7 cellular contexts compared by ENCODE assay signal in the genomic region with DNA sequence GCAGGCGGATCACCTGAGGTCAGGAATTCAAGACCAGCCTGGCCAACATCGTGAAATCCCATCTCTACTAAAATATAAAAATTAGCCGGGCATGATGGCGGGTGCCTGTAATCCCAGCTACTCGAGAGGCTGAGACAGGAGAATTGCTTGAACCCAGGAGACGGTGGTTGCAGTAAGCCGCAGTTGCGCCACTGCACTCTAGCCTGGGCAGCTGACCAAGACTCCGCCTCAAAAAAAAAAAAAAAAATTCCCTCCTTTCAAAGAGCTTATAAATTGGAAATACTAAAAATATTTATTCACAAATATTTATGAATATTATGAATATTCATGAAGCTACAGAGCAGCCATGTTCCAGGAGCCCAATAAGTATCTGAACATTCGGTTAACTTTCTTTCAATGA. TPM values are rescaled to one million over a fixed set of nuclear protein-coding genes. Genes with fewer than 3 reads are reported as not detected.
DNase-seq lines count a peak whose midpoint lies in the region; ATAC-seq and TF ChIP-seq lines count a peak whose summit lies in the region.
"Not testable (repeated sequence)": the region's sequence is repeated elsewhere in the genome, so short reads cannot be mapped to it uniquely, and the experiment has no call there.

No MANE protein-coding gene starts in this region.

- not testable (repeated sequence) for H3K9ac ChIP-seq in smooth muscle cell (ENCODE audit: low read depth)

- not testable (repeated sequence) for DNase-seq in GM23338 (ENCODE audit: low spot score); activated CD4-positive, alpha-beta T cell treated with anti-CD3 and anti-CD28 coated beads for 36 hours; activated naive CD4-positive, alpha-beta T cell treated with anti-CD3 and anti-CD28 coated beads, Interleukin-2, amount 10 ng/mL, durations not matched to agents 7 days and 5 days; esophagus squamous epithelium (lab: John Stamatoyannopoulos, UW); mesothelial cell of epicardium (ENCODE audit: low spot score in 2 of 2, unreplicated experiment in 2 of 2); smooth muscle cell (lab: John Stamatoyannopoulos, UW; ENCODE audit: unreplicated experiment)
- DNase-seq in MCF 10A (ENCODE audit: unreplicated experiment) = peak; percentile 62

- not testable (repeated sequence) for H3K36me3 ChIP-seq in GM23338 (ENCODE audit: insufficient read depth); smooth muscle cell (ENCODE audit: low read depth)
- peaks cover 0 to 12% (median 0%) of the 10 kb centered on the region in 3 donors for H3K36me3 ChIP-seq in esophagus squamous epithelium

- H3K4me3 ChIP-seq in GM23338 = not testable (repeated sequence)
- H3K4me3 ChIP-seq in esophagus squamous epithelium (peak overlapping the region in 1 of 4 donors; percentile 13), smooth muscle cell (peak overlapping the region; percentile 0)

- not testable (repeated sequence) for H3K9me3 Mint-ChIP-seq in GM23338; activated CD4-positive, alpha-beta T cell treated with anti-CD3 and anti-CD28 coated beads for 36 hours (ENCODE audit: low read depth); activated naive CD4-positive, alpha-beta T cell treated with anti-CD3 and anti-CD28 coated beads, Interleukin-2, amount 10 ng/mL, durations not matched to agents 7 days and 5 days; MCF 10A (ENCODE audit: unreplicated experiment); mesothelial cell of epicardium

- H3K9me3 ChIP-seq in esophagus squamous epithelium; smooth muscle cell (replicated peaks; ENCODE audit: low read depth): not testable (repeated sequence)

- H3K9me2 ChIP-seq in GM23338 (ENCODE audit: insufficient read depth) = not testable (repeated sequence)

- H3K4me1 Mint-ChIP-seq in GM23338 (peaks cover 74% of the 10 kb centered on the region), MCF 10A (ENCODE audit: insufficient read depth, unreplicated experiment) (peaks cover 39% of the 10 kb centered on the region), mesothelial cell of epicardium (peaks cover 73% of the 10 kb centered on the region)
- peaks cover 81% of the 10 kb centered on the region for H3K4me1 Mint-ChIP-seq in activated CD4-positive, alpha-beta T cell treated with anti-CD3 and anti-CD28 coated beads for 36 hours
- H3K4me1 Mint-ChIP-seq in activated naive CD4-positive, alpha-beta T cell treated with anti-CD3 and anti-CD28 coated beads, Interleukin-2, amount 10 ng/mL, durations not matched to agents 7 days and 5 days = peaks cover 85% of the 10 kb centered on the region

- 76 to 91% methylated on average over 9 of the region's 10 CpGs for WGBS in esophagus squamous epithelium, 2 donors
- WGBS in smooth muscle cell (ENCODE audit: low lambda C conversion rate) = 94% methylated on average over 10 of the region's 10 CpGs

- intact Hi-C loops in activated CD4-positive, alpha-beta T cell treated with anti-CD3 and anti-CD28 coated beads for 36 hours (cut with DNase I, micrococcal nuclease) = loop anchor here in 1 of 2 experiments (2.0 kb wide), 1 partner anchor 58 kb away; the partner anchor contains the start of gene MANBA
- intact Hi-C loops in MCF 10A (cut with micrococcal nuclease); esophagus squamous epithelium (cut with DNase I): not testable (repeated sequence)

- not testable (repeated sequence) for H3K27me3 ChIP-seq in GM23338 (ENCODE audit: insufficient read depth); esophagus squamous epithelium; smooth muscle cell (ENCODE audit: low read depth)

- H3K79me2 ChIP-seq in GM23338 (replicated peaks; ENCODE audit: insufficient read depth) = peaks cover 100% of the 10 kb centered on the region
- H3K79me2 ChIP-seq in smooth muscle cell (ENCODE audit: low read depth) = peaks cover 100% of the 10 kb centered on the region

- H3K4me2 ChIP-seq in GM23338 = peak overlapping the region; percentile 39
- peak overlapping the region; percentile 93 for H3K4me2 ChIP-seq in smooth muscle cell

- peaks cover 77% of the 10 kb centered on the region for H4K20me1 ChIP-seq in GM23338 (replicated peaks; ENCODE audit: insufficient read depth)
- H4K20me1 ChIP-seq in smooth muscle cell (ENCODE audit: low read depth) = peaks cover 100% of the 10 kb centered on the region

- H3K27ac Mint-ChIP-seq in GM23338 = not testable (repeated sequence)
- peak overlapping the region; percentile 89 for H3K27ac Mint-ChIP-seq in activated CD4-positive, alpha-beta T cell treated with anti-CD3 and anti-CD28 coated beads for 36 hours
- peak overlapping the region; percentile 90 for H3K27ac Mint-ChIP-seq in activated naive CD4-positive, alpha-beta T cell treated with anti-CD3 and anti-CD28 coated beads, Interleukin-2, amount 10 ng/mL, durations not matched to agents 7 days and 5 days
- H3K27ac Mint-ChIP-seq in MCF 10A (ENCODE audit: low read depth, unreplicated experiment) (peak overlapping the region; percentile 16), mesothelial cell of epicardium (peak overlapping the region; percentile 69)

- BruUV-seq in MCF 10A (replicated peaks; lab: Mats Ljungman, UMichigan) = not testable (repeated sequence)

- H3K27me3 Mint-ChIP-seq in GM23338 (ENCODE audit: insufficient read depth, low read depth, poor library complexity); activated CD4-positive, alpha-beta T cell treated with anti-CD3 and anti-CD28 coated beads for 36 hours; activated naive CD4-positive, alpha-beta T cell treated with anti-CD3 and anti-CD28 coated beads, Interleukin-2, amount 10 ng/mL, durations not matched to agents 7 days and 5 days; MCF 10A (ENCODE audit: insufficient read depth, unreplicated experiment); mesothelial cell of epicardium (ENCODE audit: low read depth): not testable (repeated sequence)

- not testable (repeated sequence) for TF ChIP-seq POLR2A in esophagus squamous epithelium (IDR thresholded peaks at IDR 0.05)

- peaks cover 41% of the 10 kb centered on the region; the same call in 2 of the 3 replicates for H3K36me3 Mint-ChIP-seq in GM23338 (ENCODE audit: low read depth)
- H3K36me3 Mint-ChIP-seq in activated CD4-positive, alpha-beta T cell treated with anti-CD3 and anti-CD28 coated beads for 36 hours (ENCODE audit: low read depth) = peaks cover 76% of the 10 kb centered on the region
- peaks cover 73% of the 10 kb centered on the region for H3K36me3 Mint-ChIP-seq in activated naive CD4-positive, alpha-beta T cell treated with anti-CD3 and anti-CD28 coated beads, Interleukin-2, amount 10 ng/mL, durations not matched to agents 7 days and 5 days
- H3K36me3 Mint-ChIP-seq in MCF 10A (ENCODE audit: insufficient read depth, unreplicated experiment) = peaks cover 60% of the 10 kb centered on the region
- not testable (repeated sequence) for H3K36me3 Mint-ChIP-seq in mesothelial cell of epicardium

- peak; percentile 17; the same call in 1 of the 3 replicates for ATAC-seq in GM23338
- ATAC-seq in activated CD4-positive, alpha-beta T cell treated with anti-CD3 and anti-CD28 coated beads for 36 hours = not testable (repeated sequence)

- H3F3A ChIP-seq in GM23338 (replicated peaks; ENCODE audit: low read depth) = not testable (repeated sequence)
- peaks cover 24% of the 10 kb centered on the region for H3F3A ChIP-seq in smooth muscle cell (ENCODE audit: low read depth)

- H3K4me1 ChIP-seq in GM23338 (ENCODE audit: insufficient read depth) (peaks cover 74% of the 10 kb centered on the region), esophagus squamous epithelium (peaks cover 35 to 100% (median 74%) of the 10 kb centered on the region in 3 donors), smooth muscle cell (ENCODE audit: low read depth) (peaks cover 73% of the 10 kb centered on the region)

- TF ChIP-seq CTCF in GM23338 (conservative IDR thresholded peaks at IDR 0.05; ENCODE audit: low read depth in 2 of 2); MCF 10A (IDR thresholded peaks at IDR 0.05; ENCODE audit: unreplicated experiment); esophagus squamous epithelium (IDR thresholded peaks at IDR 0.05); mesothelial cell of epicardium (IDR thresholded peaks at IDR 0.05; ENCODE audit: unreplicated experiment); smooth muscle cell (IDR thresholded peaks at IDR 0.05; ENCODE audit: borderline replicate concordance, insufficient read depth, poor library complexity, severe bottlenecking): not testable (repeated sequence)

- not testable (repeated sequence) for H2AFZ ChIP-seq in GM23338; smooth muscle cell (ENCODE audit: low read depth)

- POLR2A ChIA-PET in activated CD4-positive, alpha-beta T cell treated with anti-CD3 and anti-CD28 coated beads for 36 hours (lab: Charles Lee) = interaction anchor here (0.6 to 1.8 kb wide), 5 partner anchors 9 to 58 kb away, joined by 3 to 9 read pairs (median 4); partner anchors contain the start of gene UBE2D3
- POLR2A ChIA-PET in MCF 10A (lab: Yijun Ruan, JAX) = interaction anchor here (0.6 to 5.2 kb wide), 7 partner anchors 8 to 376 kb away, joined by 3 to 153 read pairs (median 4); partner anchors contain the start of genes BDH2, CISD2 and UBE2D3

- not testable (repeated sequence) for H3K27ac ChIP-seq in GM23338 (ENCODE audit: low read depth)
- H3K27ac ChIP-seq in esophagus squamous epithelium = peak overlapping the region in 3 of 4 donors; percentile 5 to 57 (median 53)
- H3K27ac ChIP-seq in smooth muscle cell (ENCODE audit: low read depth) = peak overlapping the region; percentile 99

- not testable (repeated sequence) for H3K4me3 Mint-ChIP-seq in GM23338; activated naive CD4-positive, alpha-beta T cell treated with anti-CD3 and anti-CD28 coated beads, Interleukin-2, amount 10 ng/mL, durations not matched to agents 7 days and 5 days; MCF 10A (ENCODE audit: unreplicated experiment); mesothelial cell of epicardium
- peak overlapping the region; percentile 39 for H3K4me3 Mint-ChIP-seq in activated CD4-positive, alpha-beta T cell treated with anti-CD3 and anti-CD28 coated beads for 36 hours

- CTCF ChIA-PET in activated CD4-positive, alpha-beta T cell treated with anti-CD3 and anti-CD28 coated beads for 36 hours (lab: Charles Lee) = interaction anchor here (0.8 to 1.1 kb wide), 2 partner anchors 9 to 19 kb away, joined by 3 to 5 read pairs; partner anchors contain the start of gene UBE2D3
- CTCF ChIA-PET in activated naive CD4-positive, alpha-beta T cell treated with anti-CD3 and anti-CD28 coated beads, Interleukin-2, amount 10 ng/mL, durations not matched to agents 7 days and 5 days (lab: Charles Lee) = not testable (repeated sequence)
- CTCF ChIA-PET in MCF 10A (lab: Yijun Ruan, JAX) = interaction anchor here (1.4 kb wide), 1 partner anchor 198 kb away, joined by 3 read pairs; no protein-coding TSS in a partner anchor

RNA-seq across cellular contexts. Expression of gene UBE2D3, which starts 8.3 kb away (rescaled TPM):
- 470 and 498 TPM in 2 replicates for total RNA-seq in GM23338 (2014; rRNA removed; shearing (Covaris generic))
- 223 and 250 TPM in 2 replicates for polyA plus RNA-seq in GM23338 (2016; fragmentation: Nextera tagmentation; extraction: Ambion mirVana)
- 100 to 1,000 TPM; 472 to 686 TPM for total RNA-seq in activated CD4-positive, alpha-beta T cell treated with anti-CD3 and anti-CD28 coated beads for 36 hours
- total RNA-seq in MCF 10A (2022) = 505 and 547 TPM in 2 replicates
- 100 to 1,000 TPM; 278 to 377 (median 304) TPM for total RNA-seq in esophagus squamous epithelium
- total RNA-seq in mesothelial cell of epicardium = 299 to 311 TPM (median 307 TPM) in 3 replicates
- 680 and 703 TPM in 2 replicates for total RNA-seq in smooth muscle cell
- 305 and 322 TPM in 2 replicates for polyA plus RNA-seq in smooth muscle cell

RNA-seq across cellular contexts. Expression of gene CISD2, which starts 49.7 kb away (rescaled TPM):
- total RNA-seq in GM23338 (2014; rRNA removed; shearing (Covaris generic)) = 34.1 and 39.0 TPM in 2 replicates
- 96.6 and 102 TPM in 2 replicates for polyA plus RNA-seq in GM23338 (2016; fragmentation: Nextera tagmentation; extraction: Ambion mirVana)
- 10 to 100 TPM; 33.5 to 35.1 TPM for total RNA-seq in activated CD4-positive, alpha-beta T cell treated with anti-CD3 and anti-CD28 coated beads for 36 hours
- 35.5 and 35.8 TPM in 2 replicates for total RNA-seq in MCF 10A (2022)
- 10 to 100 TPM in 2 of 4 donors, 1 to 10 TPM in 2; 5.6 to 22.4 (median 11.0) TPM for total RNA-seq in esophagus squamous epithelium
- 21.3 to 22.2 TPM (median 21.4 TPM) in 3 replicates for total RNA-seq in mesothelial cell of epicardium
- total RNA-seq in smooth muscle cell = 38.5 and 57.6 TPM in 2 replicates
- polyA plus RNA-seq in smooth muscle cell = 65.7 and 69.3 TPM in 2 replicates

RNA-seq across cellular contexts. Expression of gene MANBA, which starts 58.3 kb away (rescaled TPM):
- total RNA-seq in GM23338 (2014; rRNA removed; shearing (Covaris generic)) = 35.7 and 54.3 TPM in 2 replicates
- polyA plus RNA-seq in GM23338 (2016; fragmentation: Nextera tagmentation; extraction: Ambion mirVana) (13.2 and 13.5 TPM in 2 replicates), smooth muscle cell (54.0 and 58.1 TPM in 2 replicates)
- 10 to 100 TPM; 12.0 to 13.3 TPM for total RNA-seq in activated CD4-positive, alpha-beta T cell treated with anti-CD3 and anti-CD28 coated beads for 36 hours
- total RNA-seq in MCF 10A (2022) (11.2 and 13.2 TPM in 2 replicates), esophagus squamous epithelium (10 to 100 TPM; 10.4 to 21.7 (median 15.1) TPM), mesothelial cell of epicardium (39.2 to 40.2 TPM (median 39.6 TPM) in 3 replicates), smooth muscle cell (99.9 and 137 TPM in 2 replicates)
